26 cellular contexts compared by ENCODE assay signal in genomic region chr4:54897590-54897989, GRCh38.
"Had no signal": no experiment of that assay in that cellular context is flagged by ENCODE, and none has a peak within 500 bp of the region (broad histone marks: within the 10 kb centered on the region; RNA-seq: fewer than 3 reads in every experiment).

No MANE protein-coding gene starts in this region.

- ATAC-seq: activated T-helper 17 cell treated with anti-CD3 and anti-CD28 coated beads, Interleukin-2, amount 50 U/mL, for 72 hours; effector memory CD8-positive, alpha-beta T cell; foreskin keratinocyte; left lobe of liver; lower lobe of right lung; mucosa of descending colon; right lobe of liver; T-cell had no signal

- H3K36me3 ChIP-seq: lower lobe of right lung, right lobe of liver, thoracic aorta, vagina had no signal

- H3K27ac Mint-ChIP-seq: activated naive CD8-positive, alpha-beta T cell treated with anti-CD3 and anti-CD28 coated beads for 36 hours; activated T-cell treated with anti-CD3 and anti-CD28 coated beads, Interleukin-2, amount 50 U/mL, for 24 hours; activated T-helper 17 cell treated with anti-CD3 and anti-CD28 coated beads, Interleukin-2, amount 50 U/mL, for 72 hours; effector memory CD8-positive, alpha-beta T cell; nephron progenitor cell; T-cell; type B pancreatic cell had no signal

- H3K4me2 ChIP-seq: smooth muscle cell had no signal

- H3K4me3 ChIP-seq: dorsolateral prefrontal cortex, lower lobe of right lung, mucosa of descending colon, right lobe of liver, smooth muscle cell, thoracic aorta, vagina had no signal

- H3K9me3 ChIP-seq: lower lobe of right lung, mucosa of descending colon, right lobe of liver, thoracic aorta, vagina had no signal

- FAIRE-seq: colon, TTC549 had no signal

- H3K4me1 ChIP-seq: lower lobe of right lung, right lobe of liver, vagina had no signal

- H3K27me3 Mint-ChIP-seq: effector memory CD8-positive, alpha-beta T cell; T-cell had no signal

- DNase-seq: activated CD8-positive, alpha-beta memory T cell treated with anti-CD3 and anti-CD28 coated beads for 24 hours; activated CD8-positive, alpha-beta memory T cell treated with anti-CD3 and anti-CD28 coated beads, Interleukin-2, amount 50 U/mL, for 4 hours; activated naive CD8-positive, alpha-beta T cell treated with anti-CD3 and anti-CD28 coated beads for 36 hours; activated T-cell treated with anti-CD3 and anti-CD28 coated beads, Interleukin-2, amount 50 U/mL, for 24 hours; amniotic stem cell; central memory CD4-positive, alpha-beta T cell; dorsolateral prefrontal cortex; effector memory CD8-positive, alpha-beta T cell; foreskin keratinocyte; lower lobe of right lung; mesendoderm; mucosa of descending colon; nephron progenitor cell; right lobe of liver; stimulated activated CD4-positive, alpha-beta T cell treated with anti-CD3 and anti-CD28 coated beads, Interleukin-15, amount 100 ng/mL, for 24 hours; stimulated activated CD8-positive, alpha-beta memory T cell treated with anti-CD3 and anti-CD28 coated beads, Interleukin-4, amount 100 ng/mL, for 48 hours; stimulated activated naive CD4-positive, alpha-beta T cell treated with Interleukin-2 at 50 U/mL for 16 hours; T-cell had no signal

- H3K9me3 Mint-ChIP-seq: activated naive CD8-positive, alpha-beta T cell treated with anti-CD3 and anti-CD28 coated beads for 36 hours; activated T-cell treated with anti-CD3 and anti-CD28 coated beads, Interleukin-2, amount 50 U/mL, for 24 hours; activated T-helper 17 cell treated with anti-CD3 and anti-CD28 coated beads, Interleukin-2, amount 50 U/mL, for 72 hours; nephron progenitor cell; T-cell had no signal

- H3K36me3 Mint-ChIP-seq: activated naive CD8-positive, alpha-beta T cell treated with anti-CD3 and anti-CD28 coated beads for 36 hours; T-cell; type B pancreatic cell had no signal

- H3K4me1 Mint-ChIP-seq: activated naive CD8-positive, alpha-beta T cell treated with anti-CD3 and anti-CD28 coated beads for 36 hours; activated T-helper 17 cell treated with anti-CD3 and anti-CD28 coated beads, Interleukin-2, amount 50 U/mL, for 72 hours; nephron progenitor cell had no signal

- H3K4me3 Mint-ChIP-seq: activated naive CD8-positive, alpha-beta T cell treated with anti-CD3 and anti-CD28 coated beads for 36 hours; activated T-cell treated with anti-CD3 and anti-CD28 coated beads, Interleukin-2, amount 50 U/mL, for 24 hours; activated T-helper 17 cell treated with anti-CD3 and anti-CD28 coated beads, Interleukin-2, amount 50 U/mL, for 72 hours; effector memory CD8-positive, alpha-beta T cell; nephron progenitor cell; T-cell; type B pancreatic cell had no signal

- H3K27ac ChIP-seq: dorsolateral prefrontal cortex, foreskin keratinocyte, lower lobe of right lung, right lobe of liver, thoracic aorta, vagina had no signal

- H3K27me3 ChIP-seq: dorsolateral prefrontal cortex, foreskin keratinocyte, right lobe of liver, vagina had no signal
